ENCODE assay signal across 24 cellular contexts in the genomic region with DNA sequence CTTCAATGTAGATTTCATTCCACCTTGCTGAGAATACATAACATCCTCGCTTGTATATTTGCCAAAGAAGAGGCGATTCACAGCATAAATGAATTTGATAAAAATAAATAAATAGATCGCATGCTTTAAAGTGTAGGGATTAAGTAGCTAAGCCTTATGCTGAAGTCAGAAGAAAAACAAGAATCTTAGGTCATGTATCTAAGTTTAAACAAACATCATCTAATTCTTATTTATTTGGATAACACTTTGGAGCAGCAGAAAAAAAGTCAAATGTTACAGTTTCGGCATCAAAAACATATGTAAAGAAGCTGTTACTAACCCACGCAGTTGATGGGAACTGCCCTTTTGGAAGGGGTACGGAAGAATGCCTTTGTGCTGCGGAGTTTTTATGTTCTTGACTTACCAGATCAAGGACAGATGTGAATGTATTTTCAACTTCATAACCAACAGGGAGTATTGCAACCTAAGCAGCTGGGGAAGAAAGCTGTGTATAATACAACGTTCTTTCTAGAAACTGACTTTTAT.
"Had no signal": no experiment of that assay in that cellular context is flagged by ENCODE, and none has a peak within 500 bp of the region (broad histone marks: within the 10 kb centered on the region; RNA-seq: fewer than 3 reads in every experiment).

No MANE protein-coding gene starts in this region.

- FAIRE-seq: bronchial epithelial cell, endothelial cell of umbilical vein, kidney had no signal

- H3K9me3 ChIP-seq: adrenal gland, right lobe of liver had no signal

- H3K36me3 ChIP-seq: adrenal gland, ascending aorta, heart right ventricle, lower lobe of right lung, right lobe of liver, stomach, uterus had no signal

- H3K4me1 ChIP-seq: adrenal gland, lower lobe of right lung, neural progenitor cell, right lobe of liver had no signal

- H3K27me3 ChIP-seq: adrenal gland, ascending aorta, neural progenitor cell, right lobe of liver, stomach, uterus had no signal

- DNase-seq: activated CD4-positive, alpha-beta T cell treated with anti-CD3 and anti-CD28 coated beads for 1 hour; activated CD4-positive, alpha-beta T cell treated with anti-CD3 and anti-CD28 coated beads, Interleukin-2, amount 50 U/mL, for 1 hour; activated CD8-positive, alpha-beta T cell treated with anti-CD3 and anti-CD28 coated beads, Interleukin-2, amount 10 ng/mL, durations not matched to agents 7 days and 5 days; activated gamma-delta T cell treated with Interleukin-2 at 50 U/mL for 16 hours; adrenal gland; effector CD8-positive, alpha-beta T cell; foreskin fibroblast; heart right ventricle; kidney; lower lobe of right lung; naive B cell; posterior cingulate gyrus; right lobe of liver; stimulated activated CD4-positive, alpha-beta T cell treated with anti-CD3 and anti-CD28 coated beads, Interleukin-2, amount 100 ng/mL, for 24 hours; stomach; T-cell; trophoblast cell; uterus had no signal

- H3K4me3 ChIP-seq: adrenal gland, ascending aorta, coronary artery, heart right ventricle, lower lobe of right lung, neural progenitor cell, right lobe of liver, skin epidermis, stomach, uterus had no signal

- H3K27ac ChIP-seq: adrenal gland, ascending aorta, coronary artery, heart right ventricle, lower lobe of right lung, neural progenitor cell, right lobe of liver, stomach, uterus had no signal
